8 cellular contexts compared by ENCODE assay signal in the genomic region with DNA sequence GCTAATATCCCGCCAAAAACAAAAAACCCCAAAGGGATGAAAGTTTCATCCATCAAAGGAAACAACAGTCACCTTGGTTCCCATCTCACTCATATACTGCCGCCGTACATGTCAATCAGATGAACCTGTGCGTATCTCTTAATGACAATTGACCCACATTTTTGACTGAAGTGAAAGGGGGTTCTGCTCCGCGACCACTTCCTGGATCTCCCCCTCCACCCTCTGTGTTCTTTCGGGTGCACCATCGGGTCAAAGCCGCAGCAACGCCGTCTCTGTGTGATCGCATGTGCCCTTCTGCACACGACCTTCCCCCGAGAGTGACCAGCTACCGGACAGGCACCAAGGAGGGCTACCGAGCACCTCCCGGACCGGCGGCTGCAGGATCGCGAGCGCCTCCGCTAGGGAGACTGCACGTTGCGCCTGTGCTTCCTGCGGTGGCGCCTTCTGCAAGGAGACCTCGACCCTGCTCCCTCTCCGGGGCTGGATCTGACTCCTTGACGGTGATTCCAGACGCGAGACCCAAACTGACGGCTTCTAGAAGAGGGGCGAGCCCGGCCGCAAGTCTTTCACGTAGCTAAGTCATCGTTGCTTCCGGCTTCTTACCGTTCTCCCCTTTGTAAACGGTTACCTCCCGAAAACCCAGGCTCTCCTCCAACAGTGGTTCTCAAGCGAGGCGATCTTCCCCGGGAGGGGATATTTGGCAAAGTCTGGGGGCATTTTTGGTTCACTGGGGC. TPM values are rescaled to one million over a fixed set of nuclear protein-coding genes. Genes with fewer than 3 reads are reported as not detected.
DNase-seq lines count a peak whose midpoint lies in the region; ATAC-seq and TF ChIP-seq lines count a peak whose summit lies in the region.
"Not testable (repeated sequence)": the region's sequence is repeated elsewhere in the genome, so short reads cannot be mapped to it uniquely, and the experiment has no call there.

No MANE protein-coding gene starts in this region.

- H3K4me3 ChIP-seq in SJCRH30 (peak overlapping the region; percentile 62), fibroblast of villous mesenchyme (ENCODE audit: low read depth, low read length) (peak overlapping the region; percentile 60), muscle layer of duodenum (ENCODE audit: low read depth in 1 of 2, low read length in 2 of 2) (peak overlapping the region; percentile 59 to 70)

- H3K27me3 ChIP-seq in SJCRH30; muscle layer of duodenum (ENCODE audit: low read depth, low read length): not testable (repeated sequence)

- H3K27me3 Mint-ChIP-seq in CD14-positive monocyte (ENCODE audit: low read depth in 3 of 3); activated naive CD8-positive, alpha-beta T cell treated with anti-CD3 and anti-CD28 coated beads, Interleukin-2, amount 50 U/mL, for 24 hours: not testable (repeated sequence)

- intact Hi-C loops in CD14-positive monocyte (cut with micrococcal nuclease) = not testable (repeated sequence)

- H3K36me3 Mint-ChIP-seq in CD14-positive monocyte = peaks cover 12 to 13% of the 10 kb centered on the region in 2 donors
- not testable (repeated sequence) for H3K36me3 Mint-ChIP-seq in activated naive CD8-positive, alpha-beta T cell treated with anti-CD3 and anti-CD28 coated beads, Interleukin-2, amount 50 U/mL, for 24 hours (ENCODE audit: low read depth)

- peak; percentile 26 for ATAC-seq in GM21528 (IDR thresholded peaks at IDR 0.05; ENCODE audit: low FRiP score, unreplicated experiment)
- ATAC-seq in HG03354 (IDR thresholded peaks at IDR 0.05; ENCODE audit: poor library complexity, severe bottlenecking, unreplicated experiment) = peak; percentile 30
- peak; percentile 37 for ATAC-seq in activated naive CD8-positive, alpha-beta T cell treated with anti-CD3 and anti-CD28 coated beads, Interleukin-2, amount 50 U/mL, for 24 hours

- not testable (repeated sequence) for H3K27ac ChIP-seq in SJCRH30; muscle layer of duodenum (ENCODE audit: low read length)

- not testable (repeated sequence) for H3K4me1 ChIP-seq in SJCRH30; muscle layer of duodenum (ENCODE audit: control insufficient read depth in 1 of 2, insufficient read depth in 2 of 2, low read length in 2 of 2)

- H3K9me3 ChIP-seq in SJCRH30 (replicated peaks); muscle layer of duodenum (ENCODE audit: control insufficient read depth in 1 of 2, low read length in 2 of 2): not testable (repeated sequence)

- not testable (repeated sequence) for TF ChIP-seq CTCF in CD14-positive monocyte (IDR thresholded peaks at IDR 0.05); fibroblast of villous mesenchyme (IDR thresholded peaks at IDR 0.05; ENCODE audit: insufficient read depth, low read depth, low read length)

- not testable (repeated sequence) for DNase-seq in CD14-positive monocyte (ENCODE audit: low spot score); activated naive CD8-positive, alpha-beta T cell treated with anti-CD3 and anti-CD28 coated beads, Interleukin-2, amount 50 U/mL, for 24 hours; fibroblast of villous mesenchyme (ENCODE audit: low read depth)
- peak; percentile 19 to 39 for DNase-seq in SJCRH30
- DNase-seq in stimulated activated CD4-positive, alpha-beta T cell treated with anti-CD3 and anti-CD28 coated beads, Interleukin-1b, Interleukin-23, amount 100 ng/mL, for 48 hours = peak; percentile 21

- peaks cover 23% of the 10 kb centered on the region for H3K4me1 Mint-ChIP-seq in CD14-positive monocyte
- H3K4me1 Mint-ChIP-seq in activated naive CD8-positive, alpha-beta T cell treated with anti-CD3 and anti-CD28 coated beads, Interleukin-2, amount 50 U/mL, for 24 hours = peaks cover 12% of the 10 kb centered on the region

- not testable (repeated sequence) for H3K9me3 Mint-ChIP-seq in CD14-positive monocyte; activated naive CD8-positive, alpha-beta T cell treated with anti-CD3 and anti-CD28 coated beads, Interleukin-2, amount 50 U/mL, for 24 hours

- H3K27ac Mint-ChIP-seq in CD14-positive monocyte = peak overlapping the region in 3 of 7 donors; percentile 64 to 85 (median 67)
- H3K27ac Mint-ChIP-seq in activated naive CD8-positive, alpha-beta T cell treated with anti-CD3 and anti-CD28 coated beads, Interleukin-2, amount 50 U/mL, for 24 hours = peak overlapping the region; percentile 80

- not testable (repeated sequence) for H3K36me3 ChIP-seq in SJCRH30; muscle layer of duodenum (ENCODE audit: control insufficient read depth in 1 of 2, insufficient read depth in 2 of 2, low read length in 2 of 2)

- H3K4me3 Mint-ChIP-seq in CD14-positive monocyte = peak overlapping the region; percentile 86 to 95
- H3K4me3 Mint-ChIP-seq in activated naive CD8-positive, alpha-beta T cell treated with anti-CD3 and anti-CD28 coated beads, Interleukin-2, amount 50 U/mL, for 24 hours = peak overlapping the region; percentile 88

RNA-seq across cellular contexts. Expression of a gene that starts 5.6 kb away (rescaled TPM):
- polyA plus RNA-seq in CD14-positive monocyte = under 1 TPM in 1 of 2 donors, not detected in 1; 0.53 TPM
- not detected in 2 replicates for total RNA-seq in SJCRH30 (2014; rRNA removed; shearing (Covaris generic))
- not detected in 2 replicates for total RNA-seq in fibroblast of villous mesenchyme

RNA-seq across cellular contexts. Expression of a gene that starts 19.5 kb away (rescaled TPM):
- 10 to 100 TPM; 23.6 to 30.2 TPM for polyA plus RNA-seq in CD14-positive monocyte
- total RNA-seq in SJCRH30 (2014; rRNA removed; shearing (Covaris generic)) = 45.3 and 58.0 TPM in 2 replicates
- total RNA-seq in fibroblast of villous mesenchyme = 95.7 and 160 TPM in 2 replicates

RNA-seq across cellular contexts. Expression of a gene that starts 34.4 kb away (rescaled TPM):
- polyA plus RNA-seq in CD14-positive monocyte = 10 to 100 TPM; 45.1 to 52.9 TPM
- total RNA-seq in SJCRH30 (2014; rRNA removed; shearing (Covaris generic)) = 39.3 and 43.2 TPM in 2 replicates
- 19.3 and 28.9 TPM in 2 replicates for total RNA-seq in fibroblast of villous mesenchyme
